In genomic region chr3:118277803-118278202, GRCh38 we compare ENCODE assay signal across 2 cellular contexts.
TF ChIP-seq lines count a peak whose summit lies in the region.

No MANE protein-coding gene starts in this region.

TF ChIP-seq in SK-N-SH treated with all-trans-retinoic acid at 6 μM for 48 hours, 23 proteins besides CTCF, POLR2A, EP300 and RAD21 (continued from another document):
- no peak for TF ChIP-seq CSRNP3 (CRISPR knock-in tag; IDR thresholded peaks at IDR 0.05)
- no peak for TF ChIP-seq ZFP30 (CRISPR knock-in tag; IDR thresholded peaks at IDR 0.05)
TF ChIP-seq in SK-N-SH treated with all-trans-retinoic acid at 6 μM for 48 hours: peak in this region for 1.

TF ChIP-seq in SK-N-SH, 30 proteins besides CTCF, POLR2A, EP300 and RAD21 (continued from another document):
- no peak for TF ChIP-seq USF2 (IDR thresholded peaks at IDR 0.05; ENCODE audit: borderline replicate concordance, low read depth, low read length)
- no peak for TF ChIP-seq RCOR1 (IDR thresholded peaks at IDR 0.05; ENCODE audit: low read length)
- no peak for TF ChIP-seq REST (IDR thresholded peaks at IDR 0.05; ENCODE audit: low read depth, low read length)
- no peak for TF ChIP-seq SIN3A (IDR thresholded peaks at IDR 0.05; ENCODE audit: borderline replicate concordance, low read depth, low read length)
